Comparison of ENCODE assay signal across 24 cellular contexts in the genomic region with DNA sequence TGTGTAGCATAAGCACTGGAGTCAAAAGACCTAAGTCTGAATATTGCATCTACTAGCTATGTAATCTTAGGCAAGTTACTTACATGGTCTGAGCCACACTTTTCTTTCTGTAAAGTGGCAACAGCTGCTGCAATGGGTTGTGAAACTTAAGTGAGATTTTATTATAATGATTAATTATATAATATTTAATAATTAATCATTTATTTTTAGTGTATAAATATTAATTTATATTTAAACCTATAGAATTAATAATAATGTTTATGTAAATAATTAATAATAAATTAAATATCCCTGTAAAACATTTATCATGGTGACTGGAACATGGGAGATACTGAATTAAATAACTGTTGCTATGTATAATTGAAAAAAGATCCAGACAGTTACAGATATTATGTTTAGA.
"Had no signal": no experiment of that assay in that cellular context is flagged by ENCODE, and none has a peak within 500 bp of the region (broad histone marks: within the 10 kb centered on the region; RNA-seq: fewer than 3 reads in every experiment).

No MANE protein-coding gene starts in this region.

- H3K27me3 ChIP-seq: SJCRH30 had no signal

- FAIRE-seq: HTR-8/SVneo, K562 had no signal

- DNase-seq: Kasumi-1; MM.1S; NCI-H1092 treated with DMSO at 0.1 percent for 48 hours; NCI-H1436; NCI-H187; NCI-H2029; NCI-H2081 treated with DMSO at 0.1 percent for 48 hours; NCI-H2171; NCI-H226; NCI-H446; NCI-H510A; NCI-H524 treated with DMSO at 0.1 percent for 48 hours; NCI-H69; NCI-H774; NK-92 treated with Interleukin-12 subunit alpha and Interleukin-12 subunit beta, amount 100 ng/mL, for 24 hours; PC-3; SHP77 treated with DMSO at 0.1 percent for 48 hours; SJCRH30 had no signal

- H3K4me1 ChIP-seq: SJCRH30 had no signal

- H3K4me3 ChIP-seq: K562, SJCRH30 had no signal

- H3K27ac ChIP-seq: KMS-11, SJCRH30 had no signal

- H3K36me3 ChIP-seq: SJCRH30 had no signal

- H3K9me3 ChIP-seq: SJCRH30 had no signal

- ATAC-seq: K562, Panc1, PC-3, Right ventricle myocardium inferior, SK-N-SH treated with all-trans-retinoic acid at 6 μM for 48 hours had no signal
